Comparison of ENCODE assay signal across 8 cellular contexts in genomic region chr1:202625416-202626360, GRCh38.
DNase-seq lines count a peak whose midpoint lies in the region; TF ChIP-seq lines count a peak whose summit lies in the region.

No MANE protein-coding gene starts in this region.

- no peak overlapping the region for H2BK5ac ChIP-seq in H9 (ENCODE audit: insufficient read length, low read length)

- H3K4me1 ChIP-seq in H9 (ENCODE audit: insufficient read depth, low read length) = no peaks in the 10 kb centered on the region; the same call in 1 of the 2 replicates

- H3K4ac ChIP-seq in H9 (ENCODE audit: low read depth, low read length) = no peak overlapping the region

- no peak overlapping the region for H3K18ac ChIP-seq in H9 (ENCODE audit: insufficient read length, low read depth, low read length)

- no peak overlapping the region for H3K4me2 ChIP-seq in H9 (ENCODE audit: insufficient read depth, insufficient read length, low read length)

- no peak overlapping the region for H3K23ac ChIP-seq in H9 (ENCODE audit: insufficient read length, low read depth, low read length)

- no peak overlapping the region for H3K56ac ChIP-seq in H9 (ENCODE audit: insufficient read length, low read depth, low read length)

- no peak overlapping the region for H3K14ac ChIP-seq in H9 (ENCODE audit: insufficient read depth, low read length)

- H3K27ac ChIP-seq in H9 (ENCODE audit: insufficient read length, low read depth, low read length) = no peak overlapping the region

- H2AK5ac ChIP-seq in H9 (ENCODE audit: insufficient read length, low read length) = no peak overlapping the region

- no peaks in the 10 kb centered on the region; the same call in 1 of the 2 replicates for H3K27me3 Mint-ChIP-seq in H9 (ENCODE audit: low read depth)

- H3K4me3 Mint-ChIP-seq in H9 = no peak overlapping the region

- no peaks in the 10 kb centered on the region for H3K9me3 Mint-ChIP-seq in H9

- no peaks in the 10 kb centered on the region for H3K9me3 ChIP-seq in H9 (ENCODE audit: control insufficient read depth, low read depth, low read length)

- no peak overlapping the region for H2BK12ac ChIP-seq in H9 (ENCODE audit: insufficient read length, low read depth, low read length)

- peak; percentile 27 for DNase-seq in DMS114 treated with DMSO at 0.1 percent for 48 hours (lab: John Stamatoyannopoulos, UW; ENCODE audit: unreplicated experiment)
- peak; percentile 83 for DNase-seq in H9
- peak; percentile 41 for DNase-seq in NCI-H226
- DNase-seq in activated CD4-positive, alpha-beta T cell treated with anti-CD3 and anti-CD28 coated beads for 4 hours = peak; percentile 23 to 37
- peak; percentile 17 to 63 for DNase-seq in dermis microvascular lymphatic vessel endothelial cell (ENCODE audit: low read depth in 2 of 2)
- peak; percentile 71 to 75 for DNase-seq in lung microvascular endothelial cell (ENCODE audit: low read depth in 2 of 2)
- DNase-seq in stimulated activated CD8-positive, alpha-beta memory T cell treated with anti-CD3 and anti-CD28 coated beads, Interleukin-7, amount 100 ng/mL, for 48 hours (ENCODE audit: extremely low read depth in 1 of 2, low read depth in 1 of 2) = peak; percentile 32 to 40
- DNase-seq in OCI-M2 (lab: John Stamatoyannopoulos, UW; ENCODE audit: unreplicated experiment) = no peak

- no peak overlapping the region for H2BK15ac ChIP-seq in H9 (ENCODE audit: low read depth, low read length)

- H3T11ph ChIP-seq in H9 (ENCODE audit: low read length) = no peak overlapping the region

- no peaks in the 10 kb centered on the region for H4K20me1 ChIP-seq in H9 (ENCODE audit: control insufficient read depth, insufficient read depth, insufficient read length)

- no peaks in the 10 kb centered on the region for H3K36me3 Mint-ChIP-seq in H9 (ENCODE audit: insufficient read depth in 1 of 3, low read depth in 3 of 3)

- no peak overlapping the region for H2AFZ ChIP-seq in H9 (ENCODE audit: low read length)

- H3K27ac Mint-ChIP-seq in H9 = no peak overlapping the region

- H3K23me2 ChIP-seq in H9 (ENCODE audit: insufficient read length, low read depth, low read length, poor library complexity, severe bottlenecking) = no peaks in the 10 kb centered on the region

- H3K27me3 ChIP-seq in H9 (ENCODE audit: insufficient read depth, low read length) = no peaks in the 10 kb centered on the region

- no peak overlapping the region for H4K5ac ChIP-seq in H9 (ENCODE audit: insufficient read length, low read depth, low read length)

- H3K79me2 ChIP-seq in H9 (ENCODE audit: insufficient read depth, low read length) = no peaks in the 10 kb centered on the region

- H2BK120ac ChIP-seq in H9 (ENCODE audit: low read depth, low read length, poor library complexity, severe bottlenecking) = no peak overlapping the region

- peaks cover 17 to 18% of the 10 kb centered on the region in 2 experiments for H3K4me1 Mint-ChIP-seq in H9

- WGBS in H9 (ENCODE audit: extremely low coverage, insufficient read length, low lambda C conversion rate) = 100% methylated on average over 1 of the region's 28 CpGs

- H2BK20ac ChIP-seq in H9 (ENCODE audit: low read depth, low read length, poor library complexity, severe bottlenecking) = no peak overlapping the region

- no peak overlapping the region for H3K9ac ChIP-seq in H9 (ENCODE audit: extremely low read depth, insufficient read length, low read length)

- H4K8ac ChIP-seq in H9 (replicated peaks; ENCODE audit: insufficient read length, low read depth, low read length) = no peak overlapping the region

- no peak overlapping the region for H4K91ac ChIP-seq in H9 (ENCODE audit: insufficient read length, low read depth, low read length)

- TF ChIP-seq CTCF in H9 (conservative IDR thresholded peaks at IDR 0.05) = peak; percentile 75

- no peaks in the 10 kb centered on the region for H3K79me1 ChIP-seq in H9 (ENCODE audit: insufficient read depth, low read depth, low read length, poor library complexity, severe bottlenecking)
